In the genomic region with DNA sequence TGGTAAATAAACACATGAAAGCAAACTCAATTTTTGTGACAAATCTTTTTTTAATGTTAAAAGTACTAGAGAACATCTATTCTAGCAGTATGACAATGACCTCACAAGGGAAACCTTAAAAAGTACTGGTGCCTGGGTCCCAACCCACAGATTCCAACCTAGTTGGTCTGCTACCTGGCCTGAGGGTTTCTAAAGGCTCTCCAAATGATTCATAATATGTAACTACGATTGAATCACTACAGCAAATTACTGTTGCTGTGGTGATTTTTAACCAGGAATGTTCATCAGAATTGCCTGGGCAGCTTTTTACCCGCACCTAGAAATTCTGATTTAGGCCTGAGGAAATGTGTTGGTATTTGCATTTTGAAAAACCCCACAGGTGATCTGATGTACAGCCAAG, we compare ENCODE assay signal across 17 cellular contexts.
"Had no signal": no experiment of that assay in that cellular context is flagged by ENCODE, and none has a peak within 500 bp of the region (broad histone marks: within the 10 kb centered on the region; RNA-seq: fewer than 3 reads in every experiment).

No MANE protein-coding gene starts in this region.

- H3K27ac Mint-ChIP-seq: activated CD4-positive, alpha-beta memory T cell treated with anti-CD3 and anti-CD28 coated beads, Interleukin-2, amount 10 ng/mL, durations not matched to agents 7 days and 5 days; memory B cell; nephron had no signal

- ATAC-seq: activated CD4-positive, alpha-beta T cell treated with anti-CD3 and anti-CD28 coated beads for 36 hours; left lung; T-cell had no signal

- H3K27ac ChIP-seq: left lung, prostate gland, tibial artery, vagina, WERI-Rb-1 had no signal

- H3K36me3 ChIP-seq: prostate gland had no signal

- H3K4me3 ChIP-seq: left lung, prostate gland, tibial artery, vagina had no signal

- DNase-seq: activated CD4-positive, alpha-beta memory T cell treated with anti-CD3 and anti-CD28 coated beads, Interleukin-2, amount 10 ng/mL, durations not matched to agents 7 days and 5 days; activated CD4-positive, alpha-beta T cell treated with anti-CD3 and anti-CD28 coated beads for 36 hours; activated naive CD4-positive, alpha-beta T cell treated with anti-CD3 and anti-CD28 coated beads for 36 hours; cortex of kidney; glutamatergic neuron; left lung; stimulated activated CD4-positive, alpha-beta T cell treated with anti-CD3 and anti-CD28 coated beads, Interleukin-4, amount 100 ng/mL, for 1 hour; stimulated activated CD8-positive, alpha-beta memory T cell treated with anti-CD3 and anti-CD28 coated beads, Interleukin-4, amount 100 ng/mL, for 48 hours; T-cell; T1000; tibial artery; WERI-Rb-1 had no signal

- H3K27me3 ChIP-seq: left lung, tibial artery, vagina had no signal

- H3K9me3 ChIP-seq: left lung, prostate gland, tibial artery, vagina had no signal

- H3K9me3 Mint-ChIP-seq: activated CD4-positive, alpha-beta memory T cell treated with anti-CD3 and anti-CD28 coated beads, Interleukin-2, amount 10 ng/mL, durations not matched to agents 7 days and 5 days; activated naive CD4-positive, alpha-beta T cell treated with anti-CD3 and anti-CD28 coated beads for 36 hours; central memory CD8-positive, alpha-beta T cell; memory B cell; T-cell had no signal

- H3K27me3 Mint-ChIP-seq: activated CD4-positive, alpha-beta memory T cell treated with anti-CD3 and anti-CD28 coated beads, Interleukin-2, amount 10 ng/mL, durations not matched to agents 7 days and 5 days; activated CD4-positive, alpha-beta T cell treated with anti-CD3 and anti-CD28 coated beads for 36 hours; central memory CD8-positive, alpha-beta T cell; memory B cell; T-cell had no signal

- H3K4me3 Mint-ChIP-seq: activated CD4-positive, alpha-beta memory T cell treated with anti-CD3 and anti-CD28 coated beads, Interleukin-2, amount 10 ng/mL, durations not matched to agents 7 days and 5 days; activated CD4-positive, alpha-beta T cell treated with anti-CD3 and anti-CD28 coated beads for 36 hours; activated naive CD4-positive, alpha-beta T cell treated with anti-CD3 and anti-CD28 coated beads for 36 hours; central memory CD8-positive, alpha-beta T cell; memory B cell; nephron; T-cell had no signal

- H3K4me1 ChIP-seq: prostate gland had no signal
